ENCODE assay signal across 1 cellular context in the genomic region with DNA sequence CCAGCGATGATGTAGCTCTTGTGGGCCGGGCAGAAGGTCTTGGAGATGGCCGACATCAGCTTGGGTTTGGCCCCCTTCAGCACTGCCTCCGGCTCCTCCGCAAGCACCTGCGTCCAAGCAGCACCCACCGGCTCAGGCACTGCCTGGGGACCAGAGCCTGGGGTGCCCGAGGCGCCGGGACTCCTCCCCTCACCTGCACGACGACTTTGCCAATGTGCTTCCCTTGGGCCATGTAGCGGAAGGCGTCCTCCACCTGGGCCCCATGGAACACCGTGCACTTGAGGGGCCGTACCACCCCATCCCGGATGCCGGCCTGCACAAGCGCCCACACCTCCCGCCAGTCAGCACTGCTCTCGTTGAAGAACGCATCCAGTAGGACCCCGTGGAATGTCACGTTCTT.
A peak's percentile ranks its signal among the peaks of the same experiment; 100 is the strongest.
TF ChIP-seq lines count a peak whose summit lies in the region.

No MANE protein-coding gene starts in this region.

TF ChIP-seq in K562, 482 proteins besides CTCF, POLR2A, EP300 and RAD21:
- no peak for TF ChIP-seq SREBF1 (IDR thresholded peaks at IDR 0.05; ENCODE audit: borderline replicate concordance, low read depth, low read length)
- TF ChIP-seq, protein P1, sequence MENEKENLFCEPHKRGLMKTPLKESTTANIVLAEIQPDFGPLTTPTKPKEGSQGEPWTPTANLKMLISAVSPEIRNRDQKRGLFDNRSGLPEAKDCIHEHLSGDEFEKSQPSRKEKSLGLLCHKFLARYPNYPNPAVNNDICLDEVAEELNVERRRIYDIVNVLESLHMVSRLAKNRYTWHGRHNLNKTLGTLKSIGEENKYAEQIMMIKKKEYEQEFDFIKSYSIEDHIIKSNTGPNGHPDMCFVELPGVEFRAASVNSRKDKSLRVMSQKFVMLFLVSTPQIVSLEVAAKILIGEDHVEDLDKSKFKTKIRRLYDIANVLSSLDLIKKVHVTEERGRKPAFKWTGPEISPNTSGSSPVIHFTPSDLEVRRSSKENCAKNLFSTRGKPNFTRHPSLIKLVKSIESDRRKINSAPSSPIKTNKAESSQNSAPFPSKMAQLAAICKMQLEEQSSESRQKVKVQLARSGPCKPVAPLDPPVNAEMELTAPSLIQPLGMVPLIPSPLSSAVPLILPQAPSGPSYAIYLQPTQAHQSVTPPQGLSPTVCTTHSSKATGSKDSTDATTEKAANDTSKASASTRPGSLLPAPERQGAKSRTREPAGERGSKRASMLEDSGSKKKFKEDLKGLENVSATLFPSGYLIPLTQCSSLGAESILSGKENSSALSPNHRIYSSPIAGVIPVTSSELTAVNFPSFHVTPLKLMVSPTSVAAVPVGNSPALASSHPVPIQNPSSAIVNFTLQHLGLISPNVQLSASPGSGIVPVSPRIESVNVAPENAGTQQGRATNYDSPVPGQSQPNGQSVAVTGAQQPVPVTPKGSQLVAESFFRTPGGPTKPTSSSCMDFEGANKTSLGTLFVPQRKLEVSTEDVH (IDR thresholded peaks at IDR 0.05; ENCODE audit: low read depth, partially characterized antibody) = no peak
- no peak for TF ChIP-seq TEAD1 (CRISPR knock-in tag; IDR thresholded peaks at IDR 0.05)
- no peak for TF ChIP-seq TAF15 (IDR thresholded peaks at IDR 0.05; ENCODE audit: low read depth, low read length)
- TF ChIP-seq, protein P2, sequence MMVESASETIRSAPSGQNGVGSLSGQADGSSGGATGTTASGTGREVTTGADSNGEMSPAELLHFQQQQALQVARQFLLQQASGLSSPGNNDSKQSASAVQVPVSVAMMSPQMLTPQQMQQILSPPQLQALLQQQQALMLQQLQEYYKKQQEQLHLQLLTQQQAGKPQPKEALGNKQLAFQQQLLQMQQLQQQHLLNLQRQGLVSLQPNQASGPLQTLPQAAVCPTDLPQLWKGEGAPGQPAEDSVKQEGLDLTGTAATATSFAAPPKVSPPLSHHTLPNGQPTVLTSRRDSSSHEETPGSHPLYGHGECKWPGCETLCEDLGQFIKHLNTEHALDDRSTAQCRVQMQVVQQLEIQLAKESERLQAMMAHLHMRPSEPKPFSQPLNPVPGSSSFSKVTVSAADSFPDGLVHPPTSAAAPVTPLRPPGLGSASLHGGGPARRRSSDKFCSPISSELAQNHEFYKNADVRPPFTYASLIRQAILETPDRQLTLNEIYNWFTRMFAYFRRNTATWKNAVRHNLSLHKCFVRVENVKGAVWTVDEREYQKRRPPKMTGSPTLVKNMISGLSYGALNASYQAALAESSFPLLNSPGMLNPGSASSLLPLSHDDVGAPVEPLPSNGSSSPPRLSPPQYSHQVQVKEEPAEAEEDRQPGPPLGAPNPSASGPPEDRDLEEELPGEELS (CRISPR knock-in tag; IDR thresholded peaks at IDR 0.05; ENCODE audit: borderline replicate concordance) = no peak
- no peak for TF ChIP-seq CEBPG (CRISPR knock-in tag; IDR thresholded peaks at IDR 0.05)
- TF ChIP-seq CEBPG (tag; conservative IDR thresholded peaks at IDR 0.05 in 1 of 2, IDR thresholded peaks at IDR 0.05 in 1 of 2) = no peak
- TF ChIP-seq POLR2G (IDR thresholded peaks at IDR 0.05; ENCODE audit: low read depth, low read length) = peak; percentile 8
- TF ChIP-seq RBFOX2 (IDR thresholded peaks at IDR 0.05; ENCODE audit: low read depth, low read length) = peak; percentile 70
- peak; percentile 16 for TF ChIP-seq RBM22 (IDR thresholded peaks at IDR 0.05; ENCODE audit: low read depth, low read length, poor library complexity, severe bottlenecking)
- TF ChIP-seq E2F3 (CRISPR knock-in tag; IDR thresholded peaks at IDR 0.05) = no peak
- TF ChIP-seq KAT8 (IDR thresholded peaks at IDR 0.05; ENCODE audit: low read depth) = no peak
- no peak for TF ChIP-seq MTA2 (IDR thresholded peaks at IDR 0.05; ENCODE audit: low read depth)
- no peak for TF ChIP-seq TSC22D4 (tag; IDR thresholded peaks at IDR 0.05)
- TF ChIP-seq, protein P3, sequence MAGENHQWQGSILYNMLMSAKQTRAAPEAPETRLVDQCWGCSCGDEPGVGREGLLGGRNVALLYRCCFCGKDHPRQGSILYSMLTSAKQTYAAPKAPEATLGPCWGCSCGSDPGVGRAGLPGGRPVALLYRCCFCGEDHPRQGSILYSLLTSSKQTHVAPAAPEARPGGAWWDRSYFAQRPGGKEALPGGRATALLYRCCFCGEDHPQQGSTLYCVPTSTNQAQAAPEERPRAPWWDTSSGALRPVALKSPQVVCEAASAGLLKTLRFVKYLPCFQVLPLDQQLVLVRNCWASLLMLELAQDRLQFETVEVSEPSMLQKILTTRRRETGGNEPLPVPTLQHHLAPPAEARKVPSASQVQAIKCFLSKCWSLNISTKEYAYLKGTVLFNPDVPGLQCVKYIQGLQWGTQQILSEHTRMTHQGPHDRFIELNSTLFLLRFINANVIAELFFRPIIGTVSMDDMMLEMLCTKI (IDR thresholded peaks at IDR 0.05; ENCODE audit: partially characterized antibody) = no peak
- TF ChIP-seq POLR2AphosphoS2 (IDR thresholded peaks at IDR 0.05; ENCODE audit: low read length) = peak; percentile 75
- TF ChIP-seq RBM14 (IDR thresholded peaks at IDR 0.05; ENCODE audit: borderline replicate concordance, insufficient read depth, low read depth, low read length) = no peak
- TF ChIP-seq, protein P4, sequence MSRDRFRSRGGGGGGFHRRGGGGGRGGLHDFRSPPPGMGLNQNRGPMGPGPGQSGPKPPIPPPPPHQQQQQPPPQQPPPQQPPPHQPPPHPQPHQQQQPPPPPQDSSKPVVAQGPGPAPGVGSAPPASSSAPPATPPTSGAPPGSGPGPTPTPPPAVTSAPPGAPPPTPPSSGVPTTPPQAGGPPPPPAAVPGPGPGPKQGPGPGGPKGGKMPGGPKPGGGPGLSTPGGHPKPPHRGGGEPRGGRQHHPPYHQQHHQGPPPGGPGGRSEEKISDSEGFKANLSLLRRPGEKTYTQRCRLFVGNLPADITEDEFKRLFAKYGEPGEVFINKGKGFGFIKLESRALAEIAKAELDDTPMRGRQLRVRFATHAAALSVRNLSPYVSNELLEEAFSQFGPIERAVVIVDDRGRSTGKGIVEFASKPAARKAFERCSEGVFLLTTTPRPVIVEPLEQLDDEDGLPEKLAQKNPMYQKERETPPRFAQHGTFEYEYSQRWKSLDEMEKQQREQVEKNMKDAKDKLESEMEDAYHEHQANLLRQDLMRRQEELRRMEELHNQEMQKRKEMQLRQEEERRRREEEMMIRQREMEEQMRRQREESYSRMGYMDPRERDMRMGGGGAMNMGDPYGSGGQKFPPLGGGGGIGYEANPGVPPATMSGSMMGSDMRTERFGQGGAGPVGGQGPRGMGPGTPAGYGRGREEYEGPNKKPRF (IDR thresholded peaks at IDR 0.05; ENCODE audit: low read depth, low read length) = no peak
- TF ChIP-seq HIVEP1 (CRISPR knock-in tag; IDR thresholded peaks at IDR 0.05) = no peak
- TF ChIP-seq, protein P5, sequence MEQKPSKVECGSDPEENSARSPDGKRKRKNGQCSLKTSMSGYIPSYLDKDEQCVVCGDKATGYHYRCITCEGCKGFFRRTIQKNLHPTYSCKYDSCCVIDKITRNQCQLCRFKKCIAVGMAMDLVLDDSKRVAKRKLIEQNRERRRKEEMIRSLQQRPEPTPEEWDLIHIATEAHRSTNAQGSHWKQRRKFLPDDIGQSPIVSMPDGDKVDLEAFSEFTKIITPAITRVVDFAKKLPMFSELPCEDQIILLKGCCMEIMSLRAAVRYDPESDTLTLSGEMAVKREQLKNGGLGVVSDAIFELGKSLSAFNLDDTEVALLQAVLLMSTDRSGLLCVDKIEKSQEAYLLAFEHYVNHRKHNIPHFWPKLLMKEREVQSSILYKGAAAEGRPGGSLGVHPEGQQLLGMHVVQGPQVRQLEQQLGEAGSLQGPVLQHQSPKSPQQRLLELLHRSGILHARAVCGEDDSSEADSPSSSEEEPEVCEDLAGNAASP (IDR thresholded peaks at IDR 0.05) = no peak
- no peak for TF ChIP-seq SNIP1 (IDR thresholded peaks at IDR 0.05; ENCODE audit: low read depth)
- TF ChIP-seq PCBP1 (IDR thresholded peaks at IDR 0.05; ENCODE audit: low read depth, low read length, poor library complexity, severe bottlenecking) = peak; percentile 20
- no peak for TF ChIP-seq HCFC1 (IDR thresholded peaks at IDR 0.05; ENCODE audit: low read depth, low read length)
- TF ChIP-seq ZSCAN29 (IDR thresholded peaks at IDR 0.05) = no peak
- no peak for TF ChIP-seq JUNB (CRISPR knock-in tag; conservative IDR thresholded peaks at IDR 0.05)
- TF ChIP-seq ZNF79 (CRISPR knock-in tag; IDR thresholded peaks at IDR 0.05; ENCODE audit: low read depth) = no peak
- TF ChIP-seq NR4A1 (CRISPR knock-in tag; IDR thresholded peaks at IDR 0.05) = no peak
- TF ChIP-seq NR4A1 (tag; IDR thresholded peaks at IDR 0.05) = no peak
- TF ChIP-seq NFIC (IDR thresholded peaks at IDR 0.05) = no peak
- TF ChIP-seq PTBP1 (IDR thresholded peaks at IDR 0.05; ENCODE audit: low read depth, low read length) = no peak
- TF ChIP-seq HNRNPH1 (optimal IDR thresholded peaks at IDR 0.05; ENCODE audit: low read depth, low read length) = no peak
- no peak for TF ChIP-seq ZNF41 (CRISPR knock-in tag; conservative IDR thresholded peaks at IDR 0.05)
- TF ChIP-seq KDM1A (IDR thresholded peaks at IDR 0.05) = no peak
- TF ChIP-seq, protein P6, sequence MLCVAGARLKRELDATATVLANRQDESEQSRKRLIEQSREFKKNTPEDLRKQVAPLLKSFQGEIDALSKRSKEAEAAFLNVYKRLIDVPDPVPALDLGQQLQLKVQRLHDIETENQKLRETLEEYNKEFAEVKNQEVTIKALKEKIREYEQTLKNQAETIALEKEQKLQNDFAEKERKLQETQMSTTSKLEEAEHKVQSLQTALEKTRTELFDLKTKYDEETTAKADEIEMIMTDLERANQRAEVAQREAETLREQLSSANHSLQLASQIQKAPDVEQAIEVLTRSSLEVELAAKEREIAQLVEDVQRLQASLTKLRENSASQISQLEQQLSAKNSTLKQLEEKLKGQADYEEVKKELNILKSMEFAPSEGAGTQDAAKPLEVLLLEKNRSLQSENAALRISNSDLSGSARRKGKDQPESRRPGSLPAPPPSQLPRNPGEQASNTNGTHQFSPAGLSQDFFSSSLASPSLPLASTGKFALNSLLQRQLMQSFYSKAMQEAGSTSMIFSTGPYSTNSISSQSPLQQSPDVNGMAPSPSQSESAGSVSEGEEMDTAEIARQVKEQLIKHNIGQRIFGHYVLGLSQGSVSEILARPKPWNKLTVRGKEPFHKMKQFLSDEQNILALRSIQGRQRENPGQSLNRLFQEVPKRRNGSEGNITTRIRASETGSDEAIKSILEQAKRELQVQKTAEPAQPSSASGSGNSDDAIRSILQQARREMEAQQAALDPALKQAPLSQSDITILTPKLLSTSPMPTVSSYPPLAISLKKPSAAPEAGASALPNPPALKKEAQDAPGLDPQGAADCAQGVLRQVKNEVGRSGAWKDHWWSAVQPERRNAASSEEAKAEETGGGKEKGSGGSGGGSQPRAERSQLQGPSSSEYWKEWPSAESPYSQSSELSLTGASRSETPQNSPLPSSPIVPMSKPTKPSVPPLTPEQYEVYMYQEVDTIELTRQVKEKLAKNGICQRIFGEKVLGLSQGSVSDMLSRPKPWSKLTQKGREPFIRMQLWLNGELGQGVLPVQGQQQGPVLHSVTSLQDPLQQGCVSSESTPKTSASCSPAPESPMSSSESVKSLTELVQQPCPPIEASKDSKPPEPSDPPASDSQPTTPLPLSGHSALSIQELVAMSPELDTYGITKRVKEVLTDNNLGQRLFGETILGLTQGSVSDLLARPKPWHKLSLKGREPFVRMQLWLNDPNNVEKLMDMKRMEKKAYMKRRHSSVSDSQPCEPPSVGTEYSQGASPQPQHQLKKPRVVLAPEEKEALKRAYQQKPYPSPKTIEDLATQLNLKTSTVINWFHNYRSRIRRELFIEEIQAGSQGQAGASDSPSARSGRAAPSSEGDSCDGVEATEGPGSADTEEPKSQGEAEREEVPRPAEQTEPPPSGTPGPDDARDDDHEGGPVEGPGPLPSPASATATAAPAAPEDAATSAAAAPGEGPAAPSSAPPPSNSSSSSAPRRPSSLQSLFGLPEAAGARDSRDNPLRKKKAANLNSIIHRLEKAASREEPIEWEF (CRISPR knock-in tag; IDR thresholded peaks at IDR 0.05) = no peak
- no peak for TF ChIP-seq MEF2A (IDR thresholded peaks at IDR 0.05; ENCODE audit: control insufficient read depth, low read depth, low read length)
- TF ChIP-seq RBM15 (IDR thresholded peaks at IDR 0.05; ENCODE audit: insufficient read depth, low read length) = no peak
